ENCODE assay signal across 28 cellular contexts in the genomic region with DNA sequence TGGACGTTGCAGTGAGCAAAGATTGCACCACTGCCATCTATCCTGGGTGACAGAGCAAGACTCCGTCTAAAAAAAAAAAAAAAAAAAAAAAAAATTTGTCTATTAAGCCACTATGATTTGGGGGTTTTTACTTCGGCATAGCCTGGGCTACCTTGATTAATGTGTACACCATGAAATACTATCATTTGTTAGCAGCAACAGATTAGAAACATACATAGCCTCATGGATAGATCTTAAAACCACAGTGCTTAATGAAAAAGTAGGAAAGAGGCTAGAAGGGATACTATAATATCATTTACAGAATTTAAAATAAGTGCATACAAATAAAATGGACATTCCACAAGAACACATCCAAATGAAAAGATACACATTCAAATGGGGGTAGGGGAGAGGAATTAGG.
"Had no signal": no experiment of that assay in that cellular context is flagged by ENCODE, and none has a peak within 500 bp of the region (broad histone marks: within the 10 kb centered on the region; RNA-seq: fewer than 3 reads in every experiment).

No MANE protein-coding gene starts in this region.

- H3K27ac Mint-ChIP-seq: dendritic cell treated with granulocyte-macrophage colony-stimulating factor and Interleukin-4, amounts not matched to agents 40 ng/mL and 50 ng/mL, for 4 days; effector memory CD8-positive, alpha-beta T cell had no signal

- H3K4me1 ChIP-seq: colonic mucosa, esophagus squamous epithelium had no signal

- H3K4me3 ChIP-seq: colonic mucosa, coronary artery, dorsolateral prefrontal cortex, esophagus muscularis mucosa, esophagus squamous epithelium, gastrocnemius medialis, gastroesophageal sphincter, heart left ventricle, heart right ventricle, hepatocyte had no signal

- ATAC-seq: effector memory CD8-positive, alpha-beta T cell; esophagus mucosa; foreskin keratinocyte; gastrocnemius medialis; gastroesophageal sphincter; heart left ventricle; heart right ventricle had no signal

- H3K27ac ChIP-seq: colonic mucosa, coronary artery, dorsolateral prefrontal cortex, epithelial cell of prostate, esophagus muscularis mucosa, esophagus squamous epithelium, gastrocnemius medialis, gastroesophageal sphincter, heart left ventricle, heart right ventricle, hepatocyte had no signal

- H3K4me2 ChIP-seq: hepatocyte had no signal

- H3K4me3 Mint-ChIP-seq: dendritic cell treated with granulocyte-macrophage colony-stimulating factor and Interleukin-4, amounts not matched to agents 40 ng/mL and 50 ng/mL, for 4 days; effector memory CD8-positive, alpha-beta T cell had no signal

- DNase-seq: colonic mucosa; cortex of kidney; dermis blood vessel endothelial cell; dorsolateral prefrontal cortex; effector CD4-positive, alpha-beta T cell; effector CD8-positive, alpha-beta T cell; effector memory CD4-positive, alpha-beta T cell; effector memory CD8-positive, alpha-beta T cell; erythroblast; esophagus squamous epithelium; foreskin fibroblast; foreskin keratinocyte; foreskin melanocyte; gastrocnemius medialis; head of caudate nucleus; heart left ventricle; heart right ventricle had no signal

- H2AFZ ChIP-seq: hepatocyte had no signal

- H3K36me3 ChIP-seq: colonic mucosa, esophagus muscularis mucosa, esophagus squamous epithelium, gastrocnemius medialis, gastroesophageal sphincter, heart left ventricle, heart right ventricle had no signal

- FAIRE-seq: colon, endometrium, endothelial cell of umbilical vein, frontal cortex had no signal

- H3K79me2 ChIP-seq: hepatocyte had no signal

- H3K27me3 ChIP-seq: colonic mucosa, dorsolateral prefrontal cortex, esophagus muscularis mucosa, esophagus squamous epithelium, foreskin keratinocyte, gastrocnemius medialis, gastroesophageal sphincter, heart left ventricle, heart right ventricle, hepatocyte had no signal

- H3K9me3 ChIP-seq: colonic mucosa had no signal
